In the genomic region with DNA sequence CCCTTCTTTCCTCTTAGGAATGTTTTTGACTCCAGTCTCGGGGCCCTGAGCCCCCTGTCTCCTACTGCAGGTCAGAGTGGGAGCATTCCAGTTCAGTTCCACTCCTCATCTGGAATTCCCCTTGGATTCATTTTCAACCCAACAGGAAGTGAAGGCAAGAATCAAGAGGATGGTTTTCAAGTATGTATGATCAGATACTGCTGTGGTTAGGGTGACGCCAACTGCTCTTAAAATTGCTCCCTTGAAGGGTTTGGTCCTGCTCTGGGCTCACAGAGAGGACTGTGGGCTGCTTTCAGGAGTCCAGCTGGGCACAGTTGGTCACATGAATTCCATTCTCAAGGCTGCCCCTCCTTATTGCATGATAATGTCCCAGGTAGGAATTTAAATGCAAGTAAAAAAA, we compare ENCODE assay signal across 14 cellular contexts. TPM values are rescaled to one million over a fixed set of nuclear protein-coding genes. Genes with fewer than 3 reads are reported as not detected.
DNase-seq lines count a peak whose midpoint lies in the region; ATAC-seq, FAIRE-seq and TF ChIP-seq lines count a peak whose summit lies in the region.
"Had no signal": no experiment of that assay in that cellular context is flagged by ENCODE, and none has a peak within 500 bp of the region (broad histone marks: within the 10 kb centered on the region; RNA-seq: fewer than 3 reads in every experiment).

No MANE protein-coding gene starts in this region.

- H3K27ac ChIP-seq in astrocyte (ENCODE audit: low read depth, low read length) = no peak overlapping the region
- peak overlapping the region; percentile 39 for H3K27ac ChIP-seq in lower lobe of right lung
- H3K27ac ChIP-seq in heart right ventricle = peak overlapping the region in 1 of 10 donors; percentile 46

- 52 to 68% methylated on average over 2 of the region's 2 CpGs for WGBS in heart right ventricle, 2 donors

- peak; percentile 75 for ATAC-seq in HG02798 (IDR thresholded peaks at IDR 0.05; ENCODE audit: poor library complexity, unreplicated experiment)
- peak in 1 of 2 donors; percentile 46 for ATAC-seq in lower lobe of right lung
- ATAC-seq in activated CD8-positive, alpha-beta T cell treated with anti-CD3 and anti-CD28 coated beads for 36 hours = no peak
- ATAC-seq in heart right ventricle = no peak
- ATAC-seq: stimulated activated naive CD8-positive, alpha-beta T cell treated with anti-CD3 and anti-CD28 coated beads, Interleukin-15, Interleukin-2, amounts not matched to agents 100 U/mL and 50 U/mL, for 24 hours had no signal

- POLR2A ChIA-PET in activated CD8-positive, alpha-beta T cell treated with anti-CD3 and anti-CD28 coated beads for 36 hours (lab: Charles Lee) = no interaction called here

- H3K27ac Mint-ChIP-seq in astrocyte (ENCODE audit: unreplicated experiment) = peak overlapping the region; percentile 83
- H3K27ac Mint-ChIP-seq in activated CD8-positive, alpha-beta T cell treated with anti-CD3 and anti-CD28 coated beads for 36 hours = no peak overlapping the region
- H3K27ac Mint-ChIP-seq: CD4-positive, alpha-beta T cell had no signal

- in situ Hi-C loops in Caki2 (cut with HindIII; ENCODE audit: low pct_unique_long_range_greater_than_20kb, low sequenced_read_pairs) = no loop called here

- H3K27me3 ChIP-seq in astrocyte (ENCODE audit: insufficient read depth, low read length) (no peaks in the 10 kb centered on the region), lower lobe of right lung (ENCODE audit: low read depth) (no peaks in the 10 kb centered on the region), heart right ventricle (no peaks in the 10 kb centered on the region)

- H2AFZ ChIP-seq in astrocyte (ENCODE audit: low read depth, low read length) = no peak overlapping the region

- H3K9me3 ChIP-seq in astrocyte (ENCODE audit: insufficient read depth, low read depth, low read length) (no peaks in the 10 kb centered on the region), lower lobe of right lung (no peaks in the 10 kb centered on the region), heart right ventricle (no peaks in the 10 kb centered on the region)

- H4K20me1 ChIP-seq in astrocyte (ENCODE audit: insufficient read depth, low read length) = no peaks in the 10 kb centered on the region

- intact Hi-C loops in lower lobe of right lung (cut with DNase I) (no loop called here), heart right ventricle (cut with DNase I) (loop anchor here in 2 of 10 donors (5.0 to 10.0 kb wide), 2 partner anchors 79 to 86 kb away; partner anchors contain the start of genes CCDC186 (in 1 of the 2) and TDRD1 (in 1 of the 2))
- intact Hi-C loops in activated CD8-positive, alpha-beta T cell treated with anti-CD3 and anti-CD28 coated beads for 36 hours (cut with micrococcal nuclease) = no loop called here

- CTCF ChIA-PET in activated CD8-positive, alpha-beta T cell treated with anti-CD3 and anti-CD28 coated beads for 36 hours (lab: Charles Lee) = no interaction called here

- H3K9ac ChIP-seq in astrocyte (ENCODE audit: low read length) = no peak overlapping the region

- H3K4me3 Mint-ChIP-seq in astrocyte (ENCODE audit: unreplicated experiment) = no peak overlapping the region
- H3K4me3 Mint-ChIP-seq in activated CD8-positive, alpha-beta T cell treated with anti-CD3 and anti-CD28 coated beads for 36 hours = no peak overlapping the region
- H3K4me3 Mint-ChIP-seq: CD4-positive, alpha-beta T cell had no signal

- no peaks in the 10 kb centered on the region for H3K79me2 ChIP-seq in astrocyte (ENCODE audit: insufficient read depth, low read length)

- H3K36me3 Mint-ChIP-seq in astrocyte (ENCODE audit: low read depth, unreplicated experiment) = no peaks in the 10 kb centered on the region
- H3K36me3 Mint-ChIP-seq in activated CD8-positive, alpha-beta T cell treated with anti-CD3 and anti-CD28 coated beads for 36 hours (ENCODE audit: low read depth) = no peaks in the 10 kb centered on the region

- H3K36me3 ChIP-seq in astrocyte (ENCODE audit: insufficient read depth, low read length) (no peaks in the 10 kb centered on the region), lower lobe of right lung (no peaks in the 10 kb centered on the region), heart right ventricle (no peaks in the 10 kb centered on the region)

- TF ChIP-seq CTCF in astrocyte (IDR thresholded peaks at IDR 0.05; ENCODE audit: insufficient read depth, low read depth, low read length) (no peak), lower lobe of right lung (IDR thresholded peaks at IDR 0.05) (no peak), heart right ventricle (IDR thresholded peaks at IDR 0.05) (no peak)
- TF ChIP-seq CTCF in activated CD8-positive, alpha-beta T cell treated with anti-CD3 and anti-CD28 coated beads for 36 hours (IDR thresholded peaks at IDR 0.05) = no peak

- peak; percentile 18 for DNase-seq in Caki2 (ENCODE audit: low read depth)
- peak; percentile 94 for DNase-seq in astrocyte (ENCODE audit: low read depth)
- no peak for DNase-seq in lower lobe of right lung
- no peak for DNase-seq in stimulated activated CD4-positive, alpha-beta T cell treated with anti-CD3 and anti-CD28 coated beads, Interleukin-12 subunit alpha, Interleukin-12 subunit beta, amount 100 ng/mL, for 4 hours
- DNase-seq in activated CD8-positive, alpha-beta T cell treated with anti-CD3 and anti-CD28 coated beads for 36 hours = no peak
- DNase-seq in globus pallidus (ENCODE audit: low spot score) = no peak
- no peak for DNase-seq in heart right ventricle
- DNase-seq: CD4-positive, alpha-beta T cell; central memory CD4-positive, alpha-beta T cell; NCI-H1105; NCI-H510A; stimulated activated CD4-positive, alpha-beta T cell treated with anti-CD3 and anti-CD28 coated beads, Interleukin-4, amount 100 ng/mL, for 4 hours; stimulated activated naive CD8-positive, alpha-beta T cell treated with anti-CD3 and anti-CD28 coated beads, Interleukin-15, Interleukin-2, amounts not matched to agents 100 U/mL and 50 U/mL, for 24 hours had no signal

- H3K4me3 ChIP-seq in astrocyte (ENCODE audit: insufficient read depth, low read depth, low read length) = no peak overlapping the region
- H3K4me3 ChIP-seq in lower lobe of right lung = no peak overlapping the region
- H3K4me3 ChIP-seq in heart right ventricle = no peak overlapping the region

- FAIRE-seq in astrocyte (lab: Jason Lieb, UNC) = no peak

- peak overlapping the region; percentile 30 for H3K4me2 ChIP-seq in astrocyte (ENCODE audit: low read length)

- peaks cover 19% of the 10 kb centered on the region for H3K4me1 ChIP-seq in astrocyte (ENCODE audit: insufficient read depth, low read length)
- H3K4me1 ChIP-seq in lower lobe of right lung = peaks cover 44% of the 10 kb centered on the region
- peaks cover 0 to 41% (median 25%) of the 10 kb centered on the region in 9 donors for H3K4me1 ChIP-seq in heart right ventricle

- no peaks in the 10 kb centered on the region for H3K9me3 Mint-ChIP-seq in astrocyte (ENCODE audit: unreplicated experiment)
- H3K9me3 Mint-ChIP-seq in activated CD8-positive, alpha-beta T cell treated with anti-CD3 and anti-CD28 coated beads for 36 hours = no peaks in the 10 kb centered on the region
- H3K9me3 Mint-ChIP-seq: CD4-positive, alpha-beta T cell had no signal

- peaks cover 24% of the 10 kb centered on the region for H3K4me1 Mint-ChIP-seq in astrocyte (ENCODE audit: low read depth, unreplicated experiment)
- H3K4me1 Mint-ChIP-seq in activated CD8-positive, alpha-beta T cell treated with anti-CD3 and anti-CD28 coated beads for 36 hours (ENCODE audit: low read depth) = peaks cover 7% of the 10 kb centered on the region

- no peaks in the 10 kb centered on the region for H3K27me3 Mint-ChIP-seq in astrocyte (ENCODE audit: low read depth, unreplicated experiment)
- H3K27me3 Mint-ChIP-seq in activated CD8-positive, alpha-beta T cell treated with anti-CD3 and anti-CD28 coated beads for 36 hours = no peaks in the 10 kb centered on the region
- H3K27me3 Mint-ChIP-seq: CD4-positive, alpha-beta T cell had no signal

RNA-seq across cellular contexts. Expression of gene VWA2, which starts 22.1 kb away (rescaled TPM):
- total RNA-seq in Caki2 (2014; rRNA removed; shearing (Covaris generic); ENCODE audit: low replicate concordance) = not detected in 2 replicates
- total RNA-seq in astrocyte = 0.25 TPM in 1 of 2 replicates, not detected in the other
- 10.6 TPM for total RNA-seq in lower lobe of right lung
- total RNA-seq in activated CD8-positive, alpha-beta T cell treated with anti-CD3 and anti-CD28 coated beads for 36 hours = not detected
- total RNA-seq in heart right ventricle = under 1 TPM in 1 of 10 donors, not detected in 9; 0.09 TPM
- under 1 TPM in 1 of 2 donors, not detected in 1; 0.01 TPM for polyA plus RNA-seq in heart right ventricle
- total RNA-seq: CD4-positive, alpha-beta T cell had no signal

Comparison
In these comparisons a context has a peak if more than half of its experiments do, and no peak if none do; other contexts are left out.
1. DNase-seq: peak in Caki2 (single experiment) and astrocyte (single experiment); none in lower lobe of right lung (single experiment), stimulated activated CD4-positive, alpha-beta T cell treated with anti-CD3 and anti-CD28 coated beads, Interleukin-12 subunit alpha, Interleukin-12 subunit beta, amount 100 ng/mL, for 4 hours (single experiment), activated CD8-positive, alpha-beta T cell treated with anti-CD3 and anti-CD28 coated beads for 36 hours (single experiment), globus pallidus (single experiment) and heart right ventricle (0 of 2).